In the genomic region with DNA sequence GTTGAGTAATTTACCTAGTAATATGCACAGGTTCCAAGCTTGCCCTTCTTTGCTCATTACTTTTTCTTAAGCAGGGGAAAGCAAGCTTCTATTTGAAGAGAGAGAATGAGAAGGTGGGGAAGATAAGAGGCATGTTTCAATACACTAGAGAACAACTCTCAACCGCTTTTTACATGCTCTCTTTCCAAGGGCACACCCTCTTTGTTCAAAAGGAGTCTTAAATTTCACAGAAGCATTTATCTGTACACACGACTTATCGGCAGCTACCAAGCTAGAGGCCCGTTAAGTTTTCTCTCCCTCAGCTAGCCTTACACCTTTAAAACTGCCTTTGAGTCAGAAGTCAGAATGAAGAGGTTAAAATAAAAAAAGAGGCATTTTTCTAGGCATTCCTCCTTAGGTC, we compare ENCODE assay signal across 23 cellular contexts.
DNase-seq lines count a peak whose midpoint lies in the region; ATAC-seq, FAIRE-seq and TF ChIP-seq lines count a peak whose summit lies in the region.
"Had no signal": no experiment of that assay in that cellular context is flagged by ENCODE, and none has a peak within 500 bp of the region (broad histone marks: within the 10 kb centered on the region; RNA-seq: fewer than 3 reads in every experiment).

No MANE protein-coding gene starts in this region.

- H3K4me3 ChIP-seq in K562: no peak overlapping the region
- H3K4me3 ChIP-seq in neural progenitor cell: no peak overlapping the region
- H3K4me3 ChIP-seq in mesendoderm (ENCODE audit: low read length): no peak overlapping the region
- H3K4me3 ChIP-seq: GM23338, lower lobe of right lung had no signal

- H3K27me3 ChIP-seq in K562 (ENCODE audit: control insufficient read depth in 2 of 2, insufficient read depth in 2 of 2, low read length in 2 of 2): no peaks in the 10 kb centered on the region
- no peaks in the 10 kb centered on the region for H3K27me3 ChIP-seq in neural progenitor cell
- no peaks in the 10 kb centered on the region for H3K27me3 ChIP-seq in mesendoderm (ENCODE audit: insufficient read depth, low read length, poor library complexity)
- H3K27me3 ChIP-seq: BE2C had no signal

- no peak overlapping the region for H3K4me3 Mint-ChIP-seq in neural progenitor cell
- H3K4me3 Mint-ChIP-seq: activated naive CD8-positive, alpha-beta T cell treated with anti-CD3 and anti-CD28 coated beads, Interleukin-2, amount 10 ng/mL, durations not matched to agents 7 days and 5 days; GM23338; type B pancreatic cell had no signal

- H3K4ac ChIP-seq in mesendoderm (ENCODE audit: low read depth, low read length): no peak overlapping the region

- H2AK5ac ChIP-seq in mesendoderm (ENCODE audit: low read length): no peak overlapping the region

- H3K9me3 Mint-ChIP-seq in neural progenitor cell: peaks cover 8% of the 10 kb centered on the region
- H3K9me3 Mint-ChIP-seq: activated naive CD8-positive, alpha-beta T cell treated with anti-CD3 and anti-CD28 coated beads, Interleukin-2, amount 10 ng/mL, durations not matched to agents 7 days and 5 days had no signal

- H2BK5ac ChIP-seq in mesendoderm (ENCODE audit: low read length): no peak overlapping the region

- ATAC-seq in K562 (peak; percentile 88), SK-N-SH treated with all-trans-retinoic acid at 6 μM for 48 hours (no peak)
- ATAC-seq: esophagus mucosa, GM23338, lower lobe of right lung had no signal

- H4K20me1 ChIP-seq in K562 (replicated peaks; ENCODE audit: control insufficient read depth, insufficient read depth, low read length) (no peaks in the 10 kb centered on the region), neural progenitor cell (ENCODE audit: low read depth) (peaks cover 72% of the 10 kb centered on the region)

- H3K36me3 Mint-ChIP-seq in neural progenitor cell: peaks cover 34% of the 10 kb centered on the region

- H3K79me2 ChIP-seq in K562 (ENCODE audit: control insufficient read depth, insufficient read depth, low read length) (peaks cover 95% of the 10 kb centered on the region), neural progenitor cell (ENCODE audit: low read depth) (peaks cover 96% of the 10 kb centered on the region), mesendoderm (ENCODE audit: control insufficient read depth, insufficient read depth, low read length) (peaks cover 12% of the 10 kb centered on the region)

- H2BK120ac ChIP-seq in mesendoderm (ENCODE audit: low read depth, low read length): no peak overlapping the region

- H3K18ac ChIP-seq in mesendoderm (ENCODE audit: low read length): no peak overlapping the region

- BruUV-seq in K562 (replicated peaks; lab: Mats Ljungman, UMichigan): no TSS peak

- POLR2A ChIA-PET in K562 (lab: Yijun Ruan, JAX): interaction anchor here (0.5 to 1.6 kb wide), 7 partner anchors 12 to 103 kb away, joined by 3 to 5 read pairs (median 4); no protein-coding TSS in a partner anchor

- TF ChIP-seq CTCF in K562 (IDR thresholded peaks at IDR 0.05 in 2 of 3, conservative IDR thresholded peaks at IDR 0.05 in 1 of 3; ENCODE audit: insufficient read depth in 2 of 3, low read depth in 1 of 3, low read length in 3 of 3): no peak
- no peak for TF ChIP-seq CTCF in neural progenitor cell (IDR thresholded peaks at IDR 0.05)

- peak overlapping the region; percentile 67 for H3K4me2 ChIP-seq in K562 (ENCODE audit: insufficient read depth, low read length)
- no peak overlapping the region for H3K4me2 ChIP-seq in neural progenitor cell
- H3K4me2 ChIP-seq in mesendoderm (ENCODE audit: low read length): no peak overlapping the region
- H3K4me2 ChIP-seq: GM23338 had no signal

- H3K4me1 ChIP-seq in K562 (replicated peaks in 1 of 2; ENCODE audit: control insufficient read depth in 2 of 2, insufficient read depth in 2 of 2, low read length in 2 of 2) (peaks cover 27 to 58% of the 10 kb centered on the region in 2 experiments), neural progenitor cell (peaks cover 28% of the 10 kb centered on the region), mesendoderm (ENCODE audit: control insufficient read depth, low read depth, low read length) (no peaks in the 10 kb centered on the region)

- H3K9ac ChIP-seq in K562 (ENCODE audit: insufficient read depth in 1 of 2, low read depth in 2 of 2, low read length in 2 of 2) (peak overlapping the region in 1 of 2 experiments; percentile 61; a peak in 2 of 4 replicates), neural progenitor cell (no peak overlapping the region), mesendoderm (ENCODE audit: low read length) (no peak overlapping the region)

- 0% methylated on average over 4 of the region's 4 CpGs for WGBS in K562 (ENCODE audit: insufficient coverage, low coverage, missing lambda C conversion rate)
- no CpG with 5 or more reads among the region's 4 CpGs for WGBS in mesendoderm (ENCODE audit: extremely low coverage, insufficient coverage, low lambda C conversion rate)

- H3K9me1 ChIP-seq in K562 (ENCODE audit: control insufficient read depth, insufficient read depth, low read length): no peaks in the 10 kb centered on the region

- no peak overlapping the region for H4K5ac ChIP-seq in mesendoderm (ENCODE audit: low read length)

- no peak overlapping the region for H4K8ac ChIP-seq in mesendoderm (ENCODE audit: low read depth, low read length)

- no peak overlapping the region for H3K56ac ChIP-seq in mesendoderm (ENCODE audit: low read length)

- no peaks in the 10 kb centered on the region for H3K27me3 Mint-ChIP-seq in neural progenitor cell (ENCODE audit: insufficient read depth, low read depth)
- H3K27me3 Mint-ChIP-seq: activated naive CD8-positive, alpha-beta T cell treated with anti-CD3 and anti-CD28 coated beads, Interleukin-2, amount 10 ng/mL, durations not matched to agents 7 days and 5 days; type B pancreatic cell had no signal

- H3K27ac ChIP-seq in K562 (ENCODE audit: extremely low read depth, low read depth, low read length) (peak overlapping the region; percentile 85), neural progenitor cell (peak overlapping the region; percentile 33), mesendoderm (ENCODE audit: low read depth, low read length) (no peak overlapping the region)
- H3K27ac ChIP-seq: 22Rv1, lower lobe of right lung had no signal

- no peak for TF ChIP-seq POLR2A in K562 (conservative IDR thresholded peaks at IDR 0.05)

- H3K36me3 ChIP-seq in K562 (ENCODE audit: control insufficient read depth, insufficient read depth, low read length) (peaks cover 35% of the 10 kb centered on the region), neural progenitor cell (peaks cover 15% of the 10 kb centered on the region), mesendoderm (ENCODE audit: control insufficient read depth, insufficient read depth, low read length) (no peaks in the 10 kb centered on the region)

- H3K23ac ChIP-seq in mesendoderm (ENCODE audit: low read length): no peak overlapping the region

- peaks cover 8% of the 10 kb centered on the region for H3K79me1 ChIP-seq in mesendoderm (ENCODE audit: low read length)

- H3K4me1 Mint-ChIP-seq in neural progenitor cell: peaks cover 19% of the 10 kb centered on the region

- H3K27ac Mint-ChIP-seq in neural progenitor cell: no peak overlapping the region
- H3K27ac Mint-ChIP-seq: activated naive CD8-positive, alpha-beta T cell treated with anti-CD3 and anti-CD28 coated beads, Interleukin-2, amount 10 ng/mL, durations not matched to agents 7 days and 5 days; GM23338; type B pancreatic cell had no signal

- no peak for TF ChIP-seq RAD21 in K562 (CRISPR knock-in tag; conservative IDR thresholded peaks at IDR 0.05 in 1 of 2, IDR thresholded peaks at IDR 0.05 in 1 of 2)

- intact Hi-C loops in K562 (cut with micrococcal nuclease): no loop called here

- FAIRE-seq in K562 (lab: Jason Lieb, UNC): peak; percentile 94

- CTCF ChIA-PET in K562 (lab: Yijun Ruan, JAX; ENCODE audit: low intra/inter-chr PET ratio): no interaction called here

- H3K9me3 ChIP-seq in K562 (replicated peaks; ENCODE audit: control insufficient read depth, insufficient read depth, low read depth, low read length): no peaks in the 10 kb centered on the region
- no peaks in the 10 kb centered on the region for H3K9me3 ChIP-seq in neural progenitor cell (ENCODE audit: low read depth)
- H3K9me3 ChIP-seq: BE2C, lower lobe of right lung had no signal

- peaks cover 37% of the 10 kb centered on the region for H3F3A ChIP-seq in neural progenitor cell (ENCODE audit: low read depth)

- in situ Hi-C loops in K562 (cut with MboI): no loop called here

- TF ChIP-seq EP300 in K562 (IDR thresholded peaks at IDR 0.05; ENCODE audit: low read length): peak; percentile 74; the same call in 1 of the 2 replicates

- DNase-seq in NCI-H1436 (lab: John Stamatoyannopoulos, UW): peak; percentile 12
- DNase-seq in NCI-H1436 treated with DMSO at 0.1 percent for 48 hours (lab: John Stamatoyannopoulos, UW): no peak
- DNase-seq in NCI-H187 (lab: John Stamatoyannopoulos, UW): peak; percentile 9 to 40
- peak in 3 of 4 experiments; percentile 23 to 85 (median 70) for DNase-seq in K562 (ENCODE audit: extremely low read depth in 1 of 4, low spot score in 3 of 4)
- DNase-seq in neural progenitor cell (ENCODE audit: low spot score): no peak
- no peak for DNase-seq in mesendoderm
- DNase-seq in DMS153 (lab: John Stamatoyannopoulos, UW): no peak
- DNase-seq: activated CD4-positive, alpha-beta T cell treated with anti-CD3 and anti-CD28 coated beads for 1 hour; activated CD8-positive, alpha-beta memory T cell treated with anti-CD3 and anti-CD28 coated beads, Interleukin-2, amount 50 U/mL, for 48 hours; activated naive CD8-positive, alpha-beta T cell treated with anti-CD3 and anti-CD28 coated beads, Interleukin-2, amount 10 ng/mL, durations not matched to agents 7 days and 5 days; BE2C; dermis blood vessel endothelial cell; DMS 273 treated with DMSO at 0.1 percent for 48 hours; head of caudate nucleus; KBM-7; lower lobe of right lung; stimulated activated naive CD4-positive, alpha-beta T cell treated with Interleukin-2 at 50 U/mL for 16 hours; T-helper 2 cell had no signal

- H2BK15ac ChIP-seq in mesendoderm (replicated peaks; ENCODE audit: low read depth): no peak overlapping the region

- H2AFZ ChIP-seq in K562 (ENCODE audit: low read depth, low read length): peak overlapping the region; percentile 40
- H2AFZ ChIP-seq in neural progenitor cell (replicated peaks): no peak overlapping the region
- H2AFZ ChIP-seq: GM23338 had no signal

TF ChIP-seq in K562, 482 proteins besides CTCF, POLR2A, EP300 and RAD21 (continues in another document):
- TF ChIP-seq SMARCE1 (IDR thresholded peaks at IDR 0.05) (peak; percentile 15; the same call in 1 of the 2 replicates), JUND (IDR thresholded peaks at IDR 0.05; ENCODE audit: borderline replicate concordance, low read depth, low read length) (no peak), JUND (tag; IDR thresholded peaks at IDR 0.05; ENCODE audit: borderline replicate concordance, low read depth, low read length) (peak; percentile 6; the same call in 1 of the 3 replicates)

TF ChIP-seq in SK-N-SH treated with all-trans-retinoic acid at 6 μM for 48 hours, 23 proteins besides CTCF, POLR2A, EP300 and RAD21 (continues in another document):
- no peak for TF ChIP-seq SNAI2 (CRISPR knock-in tag; IDR thresholded peaks at IDR 0.05)

Comparison
In these comparisons a context has a peak if more than half of its experiments do, and no peak if none do; other contexts are left out.
1. DNase-seq: peak in NCI-H1436 (single experiment), NCI-H187 (2 of 2) and K562 (3 of 4); none in NCI-H1436 treated with DMSO at 0.1 percent for 48 hours (single experiment), neural progenitor cell (single experiment), mesendoderm (single experiment) and DMS153 (single experiment).